ENCODE assay signal across 35 cellular contexts in genomic region chr11:115135936-115136335, GRCh38.
"Had no signal": no experiment of that assay in that cellular context is flagged by ENCODE, and none has a peak within 500 bp of the region (broad histone marks: within the 10 kb centered on the region; RNA-seq: fewer than 3 reads in every experiment).

No MANE protein-coding gene starts in this region.

- H3K9me3 ChIP-seq: adrenal gland, body of pancreas, breast epithelium had no signal

- ATAC-seq: activated CD8-positive, alpha-beta T cell treated with anti-CD3 and anti-CD28 coated beads for 36 hours; activated naive CD4-positive, alpha-beta T cell treated with anti-CD3 and anti-CD28 coated beads, Interleukin-2, amount 50 U/mL, for 72 hours; activated T-cell treated with anti-CD3 and anti-CD28 coated beads, Interleukin-2, amount 50 U/mL, for 4 hours; activated T-cell treated with anti-CD3 and anti-CD28 coated beads, Interleukin-2, amount 50 U/mL, for 72 hours; activated T-helper 17 cell treated with anti-CD3 and anti-CD28 coated beads, Interleukin-2, amount 50 U/mL, for 72 hours; body of pancreas; T-cell; T-helper 17 cell had no signal

- H3K27ac ChIP-seq: adrenal gland, body of pancreas, brain microvascular endothelial cell, breast epithelium, VCaP had no signal

- H3K36me3 ChIP-seq: adrenal gland, brain microvascular endothelial cell, breast epithelium had no signal

- DNase-seq: activated B cell treated with CpG ODN at 0.5 μM for 24 hours; activated CD4-positive, alpha-beta memory T cell treated with anti-CD3 and anti-CD28 coated beads for 36 hours; activated CD4-positive, alpha-beta T cell treated with anti-CD3 and anti-CD28 coated beads for 4 hours; activated CD4-positive, alpha-beta T cell treated with anti-CD3 and anti-CD28 coated beads, Interleukin-2, amount 10 ng/mL, durations not matched to agents 24 days and 14 days; activated CD4-positive, alpha-beta T cell treated with anti-CD3 and anti-CD28 coated beads, Interleukin-2, amount 50 U/mL, for 1 hour; activated CD4-positive, alpha-beta T cell treated with anti-CD3 and anti-CD28 coated beads, Interleukin-2, amount 50 U/mL, for 4 hours; activated CD4-positive, CD25-positive, alpha-beta regulatory T cell treated with anti-CD3 and anti-CD28 coated beads, Interleukin-2, amount 50 U/mL, for 72 hours; activated CD8-positive, alpha-beta memory T cell treated with anti-CD3 and anti-CD28 coated beads, Interleukin-2, amount 50 U/mL, for 4 hours; activated CD8-positive, alpha-beta T cell treated with anti-CD3 and anti-CD28 coated beads for 36 hours; activated effector memory CD4-positive, alpha-beta T cell treated with anti-CD3 and anti-CD28 coated beads, Interleukin-2, amount 50 U/mL, for 16 hours; activated gamma-delta T cell treated with Interleukin-2 at 50 U/mL for 16 hours; activated naive CD4-positive, alpha-beta T cell; activated naive CD4-positive, alpha-beta T cell treated with anti-CD3 and anti-CD28 coated beads for 36 hours; activated naive CD4-positive, alpha-beta T cell treated with anti-CD3 and anti-CD28 coated beads, Interleukin-2, amount 50 U/mL, for 16 hours; activated naive CD8-positive, alpha-beta T cell treated with anti-CD3 and anti-CD28 coated beads for 36 hours; activated T-cell treated with anti-CD3 and anti-CD28 coated beads for 4 hours; activated T-cell treated with anti-CD3 and anti-CD28 coated beads, Interleukin-2, amount 50 U/mL, for 1 hour; activated T-cell treated with anti-CD3 and anti-CD28 coated beads, Interleukin-2, amount 50 U/mL, for 4 hours; activated T-cell treated with anti-CD3 and anti-CD28 coated beads, Interleukin-2, amount 50 U/mL, for 72 hours; adrenal gland; amniotic stem cell; aorta; body of pancreas; brain microvascular endothelial cell; central memory CD4-positive, alpha-beta T cell; cerebellar nuclear complex; T-cell; T-helper 17 cell; T-helper 9 cell had no signal

- H3K4me3 ChIP-seq: adrenal gland, body of pancreas, breast epithelium had no signal

- H3K27me3 ChIP-seq: adrenal gland, body of pancreas, brain microvascular endothelial cell, breast epithelium had no signal

- H3K4me1 ChIP-seq: adrenal gland, body of pancreas, breast epithelium had no signal

- FAIRE-seq: astrocyte, TTC549 had no signal
